8 cellular contexts compared by ENCODE assay signal in the genomic region with DNA sequence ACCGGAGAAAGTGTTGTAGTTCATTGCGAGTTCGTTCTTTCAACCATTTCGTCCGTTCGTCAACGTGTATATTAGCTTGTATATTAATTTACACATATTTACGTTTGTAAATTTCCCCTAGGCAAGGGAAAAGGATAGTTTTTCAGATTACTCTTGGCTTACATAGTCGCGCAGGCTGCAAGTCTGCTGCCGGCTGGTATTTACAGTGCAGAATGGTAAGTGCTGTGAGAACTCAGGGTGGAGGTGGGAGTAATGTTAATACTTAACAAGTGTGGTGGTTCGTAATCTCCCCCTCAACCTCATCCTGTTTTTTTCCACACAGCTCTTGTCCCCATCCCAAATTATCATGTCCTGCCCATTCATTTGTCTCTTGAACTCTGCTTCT. TPM values are rescaled to one million over a fixed set of nuclear protein-coding genes. Genes with fewer than 3 reads are reported as not detected.
DNase-seq lines count a peak whose midpoint lies in the region; ATAC-seq and TF ChIP-seq lines count a peak whose summit lies in the region.

No MANE protein-coding gene starts in this region.

- H3K9me3 ChIP-seq in Caco-2 (no peaks in the 10 kb centered on the region), colonic mucosa (no peaks in the 10 kb centered on the region), mucosa of stomach (ENCODE audit: control insufficient read depth, low read length) (no peaks in the 10 kb centered on the region)

- ATAC-seq in GM19328 (IDR thresholded peaks at IDR 0.05; ENCODE audit: unreplicated experiment), result no peak
- ATAC-seq in HG02798 (IDR thresholded peaks at IDR 0.05; ENCODE audit: poor library complexity, unreplicated experiment), result no peak
- no peak for ATAC-seq in GM19397 (IDR thresholded peaks at IDR 0.05; ENCODE audit: unreplicated experiment)

- peaks cover 10% of the 10 kb centered on the region for H3K36me3 Mint-ChIP-seq in Caco-2 (ENCODE audit: insufficient read depth, unreplicated experiment)

- no peak for DNase-seq in Caco-2
- no peak for DNase-seq in LNCaP clone FGC (ENCODE audit: low read depth)
- DNase-seq in colonic mucosa, result no peak
- DNase-seq in NOMO-1 treated with dmso at 0.1 percent for 144 hours (lab: John Stamatoyannopoulos, UW; ENCODE audit: unreplicated experiment), result no peak

- peak overlapping the region; percentile 73 for H3K4me3 ChIP-seq in Caco-2 (ENCODE audit: low read depth, low read length)
- peak overlapping the region; percentile 94 for H3K4me3 ChIP-seq in LNCaP clone FGC (ENCODE audit: low read depth, low read length)
- H3K4me3 ChIP-seq in colonic mucosa, result peak overlapping the region; percentile 78
- H3K4me3 ChIP-seq in mucosa of stomach (ENCODE audit: low read length), result peak overlapping the region; percentile 96

- POLR2A ChIA-PET in Caco-2 (lab: Charles Lee), result interaction anchor here (0.6 to 2.5 kb wide), 3 partner anchors 14 to 418 kb away, joined by 5 to 38 read pairs (median 7); no protein-coding TSS in a partner anchor

- peak overlapping the region; percentile 82 to 86 for H3K9ac ChIP-seq in colonic mucosa (ENCODE audit: low read depth in 2 of 2, low read length in 2 of 2)
- peak overlapping the region; percentile 94 for H3K9ac ChIP-seq in mucosa of stomach (ENCODE audit: low read length)

- intact Hi-C loops in Caco-2 (cut with micrococcal nuclease; ENCODE audit: unreplicated experiment), result loop anchor here (1.0 kb wide), 1 partner anchor 14 kb away; no protein-coding TSS in a partner anchor
- intact Hi-C loops in colonic mucosa (cut with DNase I), result no loop called here

- no peaks in the 10 kb centered on the region for H3K27me3 ChIP-seq in Caco-2 (replicated peaks; ENCODE audit: control insufficient read depth, insufficient read depth, low read length)
- no peaks in the 10 kb centered on the region for H3K27me3 ChIP-seq in colonic mucosa
- no peaks in the 10 kb centered on the region for H3K27me3 ChIP-seq in mucosa of stomach (ENCODE audit: control insufficient read depth, insufficient read depth, low read length)

- no TSS peak for BruUV-seq in Caco-2 (replicated peaks; lab: Mats Ljungman, UMichigan)

- H3K4me1 ChIP-seq in Caco-2, result peaks cover 19% of the 10 kb centered on the region; the same call in 1 of the 2 replicates
- H3K4me1 ChIP-seq in colonic mucosa, result peaks cover 7% of the 10 kb centered on the region
- peaks cover 7% of the 10 kb centered on the region for H3K4me1 ChIP-seq in mucosa of stomach (ENCODE audit: control insufficient read depth, insufficient read depth, low read length)

- TF ChIP-seq CTCF in Caco-2 (IDR thresholded peaks at IDR 0.05; ENCODE audit: insufficient read depth in 1 of 2, low read depth in 1 of 2, low read length in 1 of 2, severe bottlenecking in 1 of 2, unreplicated experiment in 1 of 2), result no peak
- no peak for TF ChIP-seq CTCF in LNCaP clone FGC (IDR thresholded peaks at IDR 0.05; ENCODE audit: control insufficient read depth, extremely low read depth, insufficient read depth)
- no peak for TF ChIP-seq CTCF in colonic mucosa (IDR thresholded peaks at IDR 0.05)

- H3K27ac Mint-ChIP-seq in Caco-2 (ENCODE audit: unreplicated experiment), result peak overlapping the region; percentile 93

- CTCF ChIA-PET in Caco-2 (lab: Charles Lee), result interaction anchor here (0.7 to 2.6 kb wide), 5 partner anchors 14 to 245 kb away, joined by 3 to 33 read pairs (median 7); no protein-coding TSS in a partner anchor

- H3K27me3 Mint-ChIP-seq in Caco-2 (ENCODE audit: insufficient read depth, unreplicated experiment), result no peaks in the 10 kb centered on the region

- H3K4me1 Mint-ChIP-seq in Caco-2 (ENCODE audit: low read depth, unreplicated experiment), result no peaks in the 10 kb centered on the region

- H3K36me3 ChIP-seq in Caco-2 (ENCODE audit: control insufficient read depth, insufficient read depth, low read length) (no peaks in the 10 kb centered on the region), colonic mucosa (no peaks in the 10 kb centered on the region), mucosa of stomach (ENCODE audit: control insufficient read depth, insufficient read depth, low read length) (no peaks in the 10 kb centered on the region)

- H3K27ac ChIP-seq in colonic mucosa, result peak overlapping the region; percentile 86

- peak overlapping the region; percentile 76 for H3K4me3 Mint-ChIP-seq in Caco-2 (ENCODE audit: unreplicated experiment)

- H3K9me3 Mint-ChIP-seq in Caco-2 (ENCODE audit: unreplicated experiment), result no peaks in the 10 kb centered on the region

RNA-seq across cellular contexts. Expression of a gene that starts 0.8 kb away (rescaled TPM):
- total RNA-seq in Caco-2 (2022) (45.9 and 47.2 TPM in 2 replicates), colonic mucosa (10 to 100 TPM; 20.0 to 20.9 TPM)
